In the genomic region with DNA sequence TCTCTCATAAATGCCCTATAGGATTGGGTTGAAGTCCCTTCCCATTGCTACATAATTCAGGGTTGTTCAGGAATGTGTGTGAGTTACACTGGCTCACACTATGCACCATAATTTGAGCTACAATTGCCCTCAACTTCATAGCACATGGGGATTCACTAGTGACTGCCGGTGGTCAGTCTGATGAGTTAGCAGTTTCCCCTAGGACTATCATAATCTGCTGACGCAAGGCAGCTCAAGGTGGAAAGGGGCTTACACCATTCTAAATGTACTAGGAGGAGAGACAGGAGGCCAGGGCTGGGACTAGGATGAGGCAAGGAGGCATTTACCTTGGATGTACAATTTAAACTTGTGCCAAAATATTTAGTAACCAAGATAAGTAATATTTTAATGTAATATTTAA, we compare ENCODE assay signal across 1 cellular context.
TF ChIP-seq lines count a peak whose summit lies in the region.

No MANE protein-coding gene starts in this region.

TF ChIP-seq in K562, 482 proteins besides CTCF, POLR2A, EP300 and RAD21:
- no peak for TF ChIP-seq IRF9 (tag; IDR thresholded peaks at IDR 0.05)
- TF ChIP-seq C11orf30 (IDR thresholded peaks at IDR 0.05; ENCODE audit: low read depth), result peak; percentile 82
- no peak for TF ChIP-seq XRCC3 (IDR thresholded peaks at IDR 0.05)
- no peak for TF ChIP-seq ZNF583 (CRISPR knock-in tag; IDR thresholded peaks at IDR 0.05)
- TF ChIP-seq MTA3 (IDR thresholded peaks at IDR 0.05; ENCODE audit: borderline replicate concordance), result no peak
- TF ChIP-seq BHLHE40 (IDR thresholded peaks at IDR 0.05; ENCODE audit: low read length), result no peak
- 0 out of 2 replicates have a peak, but pooled peaks have one; percentile 17 for TF ChIP-seq HMBOX1 (IDR thresholded peaks at IDR 0.05)
- TF ChIP-seq HDAC1 (IDR thresholded peaks at IDR 0.05), result no peak
- 0 out of 2 replicates have a peak, but pooled peaks have one; percentile 28 for TF ChIP-seq NFE2 (IDR thresholded peaks at IDR 0.05; ENCODE audit: low read depth)
- TF ChIP-seq MAFK (IDR thresholded peaks at IDR 0.05; ENCODE audit: low read length), result peak; percentile 50; the same call in 1 of the 2 replicates
- TF ChIP-seq ZBTB11 (CRISPR knock-in tag; IDR thresholded peaks at IDR 0.05), result no peak
- TF ChIP-seq ZNF316 (IDR thresholded peaks at IDR 0.05), result peak; percentile 90
- no peak for TF ChIP-seq HCFC1 (IDR thresholded peaks at IDR 0.05; ENCODE audit: low read depth, low read length)
- TF ChIP-seq POLR2H (tag; IDR thresholded peaks at IDR 0.05; ENCODE audit: low read depth), result no peak
- no peak for TF ChIP-seq CBFA2T3 (IDR thresholded peaks at IDR 0.05)
- no peak for TF ChIP-seq CREBBP (IDR thresholded peaks at IDR 0.05; ENCODE audit: low read depth, low read length)
- no peak for TF ChIP-seq DIDO1 (tag; IDR thresholded peaks at IDR 0.05; ENCODE audit: low read depth)
- TF ChIP-seq, protein P1, sequence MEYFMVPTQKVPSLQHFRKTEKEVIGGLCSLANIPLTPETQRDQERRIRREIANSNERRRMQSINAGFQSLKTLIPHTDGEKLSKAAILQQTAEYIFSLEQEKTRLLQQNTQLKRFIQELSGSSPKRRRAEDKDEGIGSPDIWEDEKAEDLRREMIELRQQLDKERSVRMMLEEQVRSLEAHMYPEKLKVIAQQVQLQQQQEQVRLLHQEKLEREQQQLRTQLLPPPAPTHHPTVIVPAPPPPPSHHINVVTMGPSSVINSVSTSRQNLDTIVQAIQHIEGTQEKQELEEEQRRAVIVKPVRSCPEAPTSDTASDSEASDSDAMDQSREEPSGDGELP (CRISPR knock-in tag; IDR thresholded peaks at IDR 0.05; ENCODE audit: borderline replicate concordance), result no peak
- TF ChIP-seq IFI16 (CRISPR knock-in tag; IDR thresholded peaks at IDR 0.05), result no peak
- TF ChIP-seq EZH2 (IDR thresholded peaks at IDR 0.05; ENCODE audit: borderline replicate concordance, low read depth, low read length), result no peak
- no peak for TF ChIP-seq FOXJ3 (CRISPR knock-in tag; IDR thresholded peaks at IDR 0.05)
- TF ChIP-seq MAFG (tag; conservative IDR thresholded peaks at IDR 0.05), result peak; percentile 41; the same call in 1 of the 2 replicates
- TF ChIP-seq JUN (IDR thresholded peaks at IDR 0.05; ENCODE audit: borderline replicate concordance, low read depth, low read length), result no peak
- no peak for TF ChIP-seq JUN (CRISPR knock-in tag; IDR thresholded peaks at IDR 0.05; ENCODE audit: borderline replicate concordance)
